10 cellular contexts compared by ENCODE assay signal in genomic region chr16:11327277-11328171, GRCh38. TPM values are rescaled to one million over a fixed set of nuclear protein-coding genes. Genes with fewer than 3 reads are reported as not detected.
DNase-seq lines count a peak whose midpoint lies in the region; ATAC-seq, FAIRE-seq and TF ChIP-seq lines count a peak whose summit lies in the region.
"Had no signal": no experiment of that assay in that cellular context is flagged by ENCODE, and none has a peak within 500 bp of the region (broad histone marks: within the 10 kb centered on the region; RNA-seq: fewer than 3 reads in every experiment).

No MANE protein-coding gene starts in this region.

- TF ChIP-seq CTCF in PC-3 (conservative IDR thresholded peaks at IDR 0.05; ENCODE audit: low read depth, low read length) (no peak), HepG2 (CRISPR knock-in tag; IDR thresholded peaks at IDR 0.05) (no peak)

- TF ChIP-seq RAD21 in HepG2 (CRISPR knock-in tag; IDR thresholded peaks at IDR 0.05) = no peak

- H3K9ac ChIP-seq in PC-3 (ENCODE audit: low read length) (no peak overlapping the region), HepG2 (ENCODE audit: insufficient read depth, low read depth, low read length) (no peak overlapping the region)

- H3K4me2 ChIP-seq in PC-3 (ENCODE audit: low read length) = no peak overlapping the region
- no peak overlapping the region for H3K4me2 ChIP-seq in HepG2 (ENCODE audit: low read depth, low read length)

- H3K79me2 ChIP-seq in PC-3 (ENCODE audit: low read length) (no peaks in the 10 kb centered on the region), HepG2 (ENCODE audit: insufficient read depth, low read length) (no peaks in the 10 kb centered on the region)

- H3K9me3 ChIP-seq in PC-3 (ENCODE audit: low read length) (no peaks in the 10 kb centered on the region), HepG2 (ENCODE audit: low read length) (no peaks in the 10 kb centered on the region)

- H3K4me1 ChIP-seq in PC-3 (ENCODE audit: insufficient read depth, low read length) = peaks cover 16% of the 10 kb centered on the region
- H3K4me1 ChIP-seq in HepG2 (ENCODE audit: insufficient read depth, low read length) = peaks cover 56% of the 10 kb centered on the region

- H3K4me3 ChIP-seq in GM08714 (ENCODE audit: low read length) (peak overlapping the region; percentile 35; the same call in 1 of the 2 replicates), PC-3 (ENCODE audit: low read length) (no peak overlapping the region), HepG2 (replicated peaks in 1 of 3; ENCODE audit: insufficient read depth in 1 of 3, low read depth in 2 of 3, low read length in 3 of 3) (no peak overlapping the region)

- intact Hi-C loops in PC-3 (cut with micrococcal nuclease) (no loop called here), HepG2 (cut with micrococcal nuclease; ENCODE audit: unreplicated experiment) (no loop called here)

- CTCF ChIA-PET in PC-3 (lab: Charles Lee) = no interaction called here
- CTCF ChIA-PET in HepG2 (lab: Yijun Ruan, JAX; ENCODE audit: low intra/inter-chr PET ratio, low total read pairs) = no interaction called here

- no TSS peak for BruUV-seq in PC-3 (replicated peaks; lab: Mats Ljungman, UMichigan)
- no TSS peak for BruUV-seq in HepG2 (replicated peaks; lab: Mats Ljungman, UMichigan)

- no peak for FAIRE-seq in HepG2 (lab: Jason Lieb, UNC)
- FAIRE-seq: islet of Langerhans had no signal

- ATAC-seq in GM21360 (IDR thresholded peaks at IDR 0.05; ENCODE audit: unreplicated experiment) (peak; percentile 44), PC-3 (no peak), HepG2 (no peak; the same call in 1 of the 3 replicates)

- POLR2A ChIA-PET in PC-3 (lab: Charles Lee; ENCODE audit: unreplicated experiment) (no interaction called here), HepG2 (lab: Yijun Ruan, JAX) (interaction anchor here (1.4 to 2.7 kb wide), 2 partner anchors 72 kb away, joined by 4 to 9 read pairs; partner anchors contain the start of gene SOCS1)

- no peaks in the 10 kb centered on the region for H4K20me1 ChIP-seq in PC-3 (ENCODE audit: low read length)
- no peaks in the 10 kb centered on the region for H4K20me1 ChIP-seq in HepG2 (ENCODE audit: insufficient read depth, low read length)

- no peaks in the 10 kb centered on the region for H3K36me3 ChIP-seq in PC-3 (ENCODE audit: low read depth, low read length)
- no peaks in the 10 kb centered on the region for H3K36me3 ChIP-seq in HepG2 (replicated peaks in 1 of 2; ENCODE audit: control insufficient read depth in 1 of 2, insufficient read depth in 2 of 2, low read length in 2 of 2)

- in situ Hi-C loops in HepG2 (cut with HindIII; ENCODE audit: extremely low pct_ligation_motif_present, low pct_unique_long_range_greater_than_20kb) = no loop called here

- H3K9me2 ChIP-seq in PC-3 (replicated peaks; ENCODE audit: low read length) = no peaks in the 10 kb centered on the region

- peak overlapping the region; percentile 64; the same call in 1 of the 2 replicates for H3K27ac ChIP-seq in PC-3 (ENCODE audit: low read length)
- H3K27ac ChIP-seq in HepG2 (ENCODE audit: extremely low read length, insufficient read depth, low read length) = no peak overlapping the region

- 81% methylated on average over 23 of the region's 23 CpGs for WGBS in HepG2 (ENCODE audit: low lambda C conversion rate)

- no peak overlapping the region for H2AFZ ChIP-seq in PC-3 (ENCODE audit: low read length)
- H2AFZ ChIP-seq in HepG2 (ENCODE audit: low read length) = no peak overlapping the region

- H3K27me3 ChIP-seq in PC-3 (ENCODE audit: low read length) = no peaks in the 10 kb centered on the region
- H3K27me3 ChIP-seq in HepG2 (ENCODE audit: control insufficient read depth in 1 of 2, insufficient read depth in 2 of 2, low read length in 2 of 2) = no peaks in the 10 kb centered on the region

- no peak for DNase-seq in PC-3
- DNase-seq in HepG2 (ENCODE audit: low spot score) = no peak
- DNase-seq in NCI-H1048 (lab: John Stamatoyannopoulos, UW) = no peak
- DNase-seq in DMS153 (lab: John Stamatoyannopoulos, UW) = no peak
- no peak for DNase-seq in activated gamma-delta T cell treated with Interleukin-2 at 50 U/mL for 16 hours
- DNase-seq in DMS 273 (lab: John Stamatoyannopoulos, UW; ENCODE audit: unreplicated experiment) = no peak
- DNase-seq: NCI-H510A had no signal

- TF ChIP-seq EP300 in HepG2 (IDR thresholded peaks at IDR 0.05; ENCODE audit: low read depth in 2 of 2, low read length in 2 of 2) (no peak), HepG2 (CRISPR knock-in tag; IDR thresholded peaks at IDR 0.05; ENCODE audit: borderline replicate concordance) (no peak)

- no peaks in the 10 kb centered on the region for H3F3A ChIP-seq in PC-3 (ENCODE audit: low read length, unreplicated experiment)

- TF ChIP-seq POLR2A in HepG2 (IDR thresholded peaks at IDR 0.05; ENCODE audit: insufficient read depth in 1 of 2, low read depth in 2 of 2, low read length in 2 of 2) = no peak

RNA-seq across cellular contexts. Expression of gene RMI2, which starts 17.7 kb away (rescaled TPM):
- total RNA-seq in PC-3 (2014; rRNA removed) (10.2 and 10.9 TPM in 2 replicates), HepG2 (2016; rRNA removed; fragmentation: Illumina TruSeq; extraction: Trizol) (55.7 and 65.3 TPM in 2 replicates)
- 8.6 and 11.0 TPM in 2 replicates for total RNA-seq in HepG2 (2016; cell fraction: cytosol; rRNA removed; fragmentation: Illumina TruSeq; extraction: Trizol; ENCODE audit: low read depth)
- total RNA-seq in HepG2 (2016; cell fraction: insoluble cytoplasmic fraction; rRNA removed; fragmentation: Illumina TruSeq; extraction: Trizol) = 51.5 and 55.7 TPM in 2 replicates
- total RNA-seq in HepG2 (2016; cell fraction: membrane; rRNA removed; fragmentation: Illumina TruSeq; extraction: Trizol) = 28.4 and 29.3 TPM in 2 replicates
- total RNA-seq in HepG2 (2016; cell fraction: nucleus; rRNA removed; fragmentation: Illumina TruSeq; extraction: Trizol) = 23.6 and 25.7 TPM in 2 replicates
- polyA plus RNA-seq in HepG2 (2011; rRNA removed) = 15.3 and 24.5 TPM in 2 replicates
- polyA plus RNA-seq in HepG2 (2011; cell fraction: cytosol; rRNA removed) = 18.8 and 22.1 TPM in 2 replicates
- polyA plus RNA-seq in HepG2 (2011; cell fraction: nucleus; rRNA removed) = 10.4 and 11.9 TPM in 2 replicates
- 19.5 and 50.3 TPM in 2 replicates for polyA plus RNA-seq in HepG2 (2012)
- polyA plus RNA-seq in HepG2 (2016; cell fraction: cytosol; fragmentation: Illumina TruSeq; extraction: Trizol; ENCODE audit: low read depth) = 10.8 and 11.1 TPM in 2 replicates
- 90.6 and 102 TPM in 2 replicates for polyA plus RNA-seq in HepG2 (2016; cell fraction: insoluble cytoplasmic fraction; fragmentation: Illumina TruSeq; extraction: Trizol; ENCODE audit: low read depth)
- 27.3 and 29.2 TPM in 2 replicates for polyA plus RNA-seq in HepG2 (2016; cell fraction: membrane; fragmentation: Illumina TruSeq; extraction: Trizol; ENCODE audit: low read depth)
- polyA plus RNA-seq in HepG2 (2016; cell fraction: nucleus; fragmentation: Illumina TruSeq; extraction: Trizol; ENCODE audit: insufficient read depth, low read depth) = 54.0 and 54.7 TPM in 2 replicates
- polyA minus RNA-seq in HepG2 (2011; rRNA and poly(A)+ RNA removed; ENCODE audit: low replicate concordance) = 9.1 and 22.0 TPM in 2 replicates
- 12.6 and 15.4 TPM in 2 replicates for polyA minus RNA-seq in HepG2 (2011; cell fraction: cytosol; rRNA and poly(A)+ RNA removed)
- polyA minus RNA-seq in HepG2 (2011; cell fraction: nucleus; rRNA and poly(A)+ RNA removed) = 8.4 and 8.7 TPM in 2 replicates

RNA-seq across cellular contexts. Expression of gene PRM1, which starts 46.4 kb away (rescaled TPM):
- not detected in 2 replicates for total RNA-seq in PC-3 (2014; rRNA removed)
- total RNA-seq in HepG2 (2016; rRNA removed; fragmentation: Illumina TruSeq; extraction: Trizol) = not detected in 2 replicates
- total RNA-seq in HepG2 (2016; cell fraction: cytosol; rRNA removed; fragmentation: Illumina TruSeq; extraction: Trizol; ENCODE audit: low read depth) = not detected in 2 replicates
- total RNA-seq in HepG2 (2016; cell fraction: insoluble cytoplasmic fraction; rRNA removed; fragmentation: Illumina TruSeq; extraction: Trizol) = not detected in 2 replicates
- not detected in 2 replicates for total RNA-seq in HepG2 (2016; cell fraction: membrane; rRNA removed; fragmentation: Illumina TruSeq; extraction: Trizol)
- not detected in 2 replicates for total RNA-seq in HepG2 (2016; cell fraction: nucleus; rRNA removed; fragmentation: Illumina TruSeq; extraction: Trizol)
- polyA plus RNA-seq in HepG2 (2011; rRNA removed) = not detected in 2 replicates
- 0.44 TPM in 1 of 2 replicates, not detected in the other for polyA plus RNA-seq in HepG2 (2011; cell fraction: cytosol; rRNA removed)
- polyA plus RNA-seq in HepG2 (2011; cell fraction: nucleus; rRNA removed) = not detected in 2 replicates
- not detected in 2 replicates for polyA plus RNA-seq in HepG2 (2012)
- polyA plus RNA-seq in HepG2 (2016; cell fraction: cytosol; fragmentation: Illumina TruSeq; extraction: Trizol; ENCODE audit: low read depth) = not detected in 2 replicates
- not detected in 2 replicates for polyA plus RNA-seq in HepG2 (2016; cell fraction: insoluble cytoplasmic fraction; fragmentation: Illumina TruSeq; extraction: Trizol; ENCODE audit: low read depth)
- polyA plus RNA-seq in HepG2 (2016; cell fraction: membrane; fragmentation: Illumina TruSeq; extraction: Trizol; ENCODE audit: low read depth) = not detected in 2 replicates
- polyA plus RNA-seq in HepG2 (2016; cell fraction: nucleus; fragmentation: Illumina TruSeq; extraction: Trizol; ENCODE audit: insufficient read depth, low read depth) = not detected in 2 replicates
- polyA minus RNA-seq in HepG2 (2011; rRNA and poly(A)+ RNA removed; ENCODE audit: low replicate concordance) = not detected in 2 replicates
- polyA minus RNA-seq in HepG2 (2011; cell fraction: cytosol; rRNA and poly(A)+ RNA removed) = not detected in 2 replicates
- polyA minus RNA-seq in HepG2 (2011; cell fraction: nucleus; rRNA and poly(A)+ RNA removed) = not detected in 2 replicates

RNA-seq across cellular contexts. Expression of gene PRM2, which starts 51.2 kb away (rescaled TPM):
- total RNA-seq in PC-3 (2014; rRNA removed) (not detected in 2 replicates), HepG2 (2016; rRNA removed; fragmentation: Illumina TruSeq; extraction: Trizol) (not detected in 2 replicates)
- total RNA-seq in HepG2 (2016; cell fraction: cytosol; rRNA removed; fragmentation: Illumina TruSeq; extraction: Trizol; ENCODE audit: low read depth) = 0.61 TPM in 1 of 2 replicates, not detected in the other
- not detected in 2 replicates for total RNA-seq in HepG2 (2016; cell fraction: insoluble cytoplasmic fraction; rRNA removed; fragmentation: Illumina TruSeq; extraction: Trizol)
- total RNA-seq in HepG2 (2016; cell fraction: membrane; rRNA removed; fragmentation: Illumina TruSeq; extraction: Trizol) = 0.28 and 0.52 TPM in 2 replicates
- not detected in 2 replicates for total RNA-seq in HepG2 (2016; cell fraction: nucleus; rRNA removed; fragmentation: Illumina TruSeq; extraction: Trizol)
- 0.54 TPM in 1 of 2 replicates, not detected in the other for polyA plus RNA-seq in HepG2 (2011; rRNA removed)
- 0.19 and 0.26 TPM in 2 replicates for polyA plus RNA-seq in HepG2 (2011; cell fraction: cytosol; rRNA removed)
- polyA plus RNA-seq in HepG2 (2011; cell fraction: nucleus; rRNA removed) = not detected in 2 replicates
- not detected in 2 replicates for polyA plus RNA-seq in HepG2 (2012)
- polyA plus RNA-seq in HepG2 (2016; cell fraction: cytosol; fragmentation: Illumina TruSeq; extraction: Trizol; ENCODE audit: low read depth) = 1.6 and 2.0 TPM in 2 replicates
- 0.56 TPM in 1 of 2 replicates, not detected in the other for polyA plus RNA-seq in HepG2 (2016; cell fraction: insoluble cytoplasmic fraction; fragmentation: Illumina TruSeq; extraction: Trizol; ENCODE audit: low read depth)
- 0.55 and 0.73 TPM in 2 replicates for polyA plus RNA-seq in HepG2 (2016; cell fraction: membrane; fragmentation: Illumina TruSeq; extraction: Trizol; ENCODE audit: low read depth)
- not detected in 2 replicates for polyA plus RNA-seq in HepG2 (2016; cell fraction: nucleus; fragmentation: Illumina TruSeq; extraction: Trizol; ENCODE audit: insufficient read depth, low read depth)
- polyA minus RNA-seq in HepG2 (2011; rRNA and poly(A)+ RNA removed; ENCODE audit: low replicate concordance) = not detected in 2 replicates
- not detected in 2 replicates for polyA minus RNA-seq in HepG2 (2011; cell fraction: cytosol; rRNA and poly(A)+ RNA removed)
- not detected in 2 replicates for polyA minus RNA-seq in HepG2 (2011; cell fraction: nucleus; rRNA and poly(A)+ RNA removed)

RNA-seq across cellular contexts. Expression of gene PRM3, which starts 54.1 kb away (rescaled TPM):
- total RNA-seq in PC-3 (2014; rRNA removed) (not detected in 2 replicates), HepG2 (2016; rRNA removed; fragmentation: Illumina TruSeq; extraction: Trizol) (not detected in 2 replicates)
- total RNA-seq in HepG2 (2016; cell fraction: cytosol; rRNA removed; fragmentation: Illumina TruSeq; extraction: Trizol; ENCODE audit: low read depth) = not detected in 2 replicates
- total RNA-seq in HepG2 (2016; cell fraction: insoluble cytoplasmic fraction; rRNA removed; fragmentation: Illumina TruSeq; extraction: Trizol) = not detected in 2 replicates
- total RNA-seq in HepG2 (2016; cell fraction: membrane; rRNA removed; fragmentation: Illumina TruSeq; extraction: Trizol) = not detected in 2 replicates
- not detected in 2 replicates for total RNA-seq in HepG2 (2016; cell fraction: nucleus; rRNA removed; fragmentation: Illumina TruSeq; extraction: Trizol)
- polyA plus RNA-seq in HepG2 (2011; rRNA removed) = not detected in 2 replicates
- not detected in 2 replicates for polyA plus RNA-seq in HepG2 (2011; cell fraction: cytosol; rRNA removed)
- not detected in 2 replicates for polyA plus RNA-seq in HepG2 (2011; cell fraction: nucleus; rRNA removed)
- polyA plus RNA-seq in HepG2 (2012) = not detected in 2 replicates
- not detected in 2 replicates for polyA plus RNA-seq in HepG2 (2016; cell fraction: cytosol; fragmentation: Illumina TruSeq; extraction: Trizol; ENCODE audit: low read depth)
- not detected in 2 replicates for polyA plus RNA-seq in HepG2 (2016; cell fraction: insoluble cytoplasmic fraction; fragmentation: Illumina TruSeq; extraction: Trizol; ENCODE audit: low read depth)
- polyA plus RNA-seq in HepG2 (2016; cell fraction: membrane; fragmentation: Illumina TruSeq; extraction: Trizol; ENCODE audit: low read depth) = not detected in 2 replicates
- polyA plus RNA-seq in HepG2 (2016; cell fraction: nucleus; fragmentation: Illumina TruSeq; extraction: Trizol; ENCODE audit: insufficient read depth, low read depth) = not detected in 2 replicates
- polyA minus RNA-seq in HepG2 (2011; rRNA and poly(A)+ RNA removed; ENCODE audit: low replicate concordance) = not detected in 2 replicates
- not detected in 2 replicates for polyA minus RNA-seq in HepG2 (2011; cell fraction: cytosol; rRNA and poly(A)+ RNA removed)
- 2.8 TPM in 1 of 2 replicates, not detected in the other for polyA minus RNA-seq in HepG2 (2011; cell fraction: nucleus; rRNA and poly(A)+ RNA removed)

RNA-seq across cellular contexts. Expression of gene TNP2, which starts 58.4 kb away (rescaled TPM):
- not detected in 2 replicates for total RNA-seq in PC-3 (2014; rRNA removed)
- not detected in 2 replicates for total RNA-seq in HepG2 (2016; rRNA removed; fragmentation: Illumina TruSeq; extraction: Trizol)
- total RNA-seq in HepG2 (2016; cell fraction: cytosol; rRNA removed; fragmentation: Illumina TruSeq; extraction: Trizol; ENCODE audit: low read depth) = not detected in 2 replicates
- not detected in 2 replicates for total RNA-seq in HepG2 (2016; cell fraction: insoluble cytoplasmic fraction; rRNA removed; fragmentation: Illumina TruSeq; extraction: Trizol)
- total RNA-seq in HepG2 (2016; cell fraction: membrane; rRNA removed; fragmentation: Illumina TruSeq; extraction: Trizol) = not detected in 2 replicates
- total RNA-seq in HepG2 (2016; cell fraction: nucleus; rRNA removed; fragmentation: Illumina TruSeq; extraction: Trizol) = not detected in 2 replicates
- not detected in 2 replicates for polyA plus RNA-seq in HepG2 (2011; rRNA removed)
- polyA plus RNA-seq in HepG2 (2011; cell fraction: cytosol; rRNA removed) = not detected in 2 replicates
- polyA plus RNA-seq in HepG2 (2011; cell fraction: nucleus; rRNA removed) = not detected in 2 replicates
- polyA plus RNA-seq in HepG2 (2012) = not detected in 2 replicates
- polyA plus RNA-seq in HepG2 (2016; cell fraction: cytosol; fragmentation: Illumina TruSeq; extraction: Trizol; ENCODE audit: low read depth) = not detected in 2 replicates
- not detected in 2 replicates for polyA plus RNA-seq in HepG2 (2016; cell fraction: insoluble cytoplasmic fraction; fragmentation: Illumina TruSeq; extraction: Trizol; ENCODE audit: low read depth)
- polyA plus RNA-seq in HepG2 (2016; cell fraction: membrane; fragmentation: Illumina TruSeq; extraction: Trizol; ENCODE audit: low read depth) = not detected in 2 replicates
- not detected in 2 replicates for polyA plus RNA-seq in HepG2 (2016; cell fraction: nucleus; fragmentation: Illumina TruSeq; extraction: Trizol; ENCODE audit: insufficient read depth, low read depth)
- polyA minus RNA-seq in HepG2 (2011; rRNA and poly(A)+ RNA removed; ENCODE audit: low replicate concordance) = not detected in 2 replicates
- polyA minus RNA-seq in HepG2 (2011; cell fraction: cytosol; rRNA and poly(A)+ RNA removed) = not detected in 2 replicates
- polyA minus RNA-seq in HepG2 (2011; cell fraction: nucleus; rRNA and poly(A)+ RNA removed) = not detected in 2 replicates
